ENCODE assay signal across 17 cellular contexts in the genomic region with DNA sequence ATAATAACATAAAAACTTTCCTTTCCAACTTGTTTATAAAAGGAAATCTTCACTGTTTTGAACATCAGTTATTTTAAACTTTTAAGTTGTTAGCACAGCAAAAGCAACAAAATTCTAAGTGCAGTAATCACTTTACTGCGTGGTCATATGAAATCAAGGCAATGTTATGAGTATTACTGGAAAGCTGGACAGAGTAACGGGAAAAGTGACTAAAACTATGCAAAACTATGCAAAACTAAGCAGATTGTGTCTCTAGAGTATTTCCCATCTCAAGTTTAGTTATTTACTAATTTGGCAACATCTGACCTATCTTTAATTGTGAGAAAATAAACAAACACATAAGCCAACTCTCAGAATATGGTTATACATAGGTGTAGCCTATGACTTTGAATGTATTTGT. TPM values are rescaled to one million over a fixed set of nuclear protein-coding genes. Genes with fewer than 3 reads are reported as not detected.
DNase-seq lines count a peak whose midpoint lies in the region; TF ChIP-seq lines count a peak whose summit lies in the region.
"Had no signal": no experiment of that assay in that cellular context is flagged by ENCODE, and none has a peak within 500 bp of the region (broad histone marks: within the 10 kb centered on the region; RNA-seq: fewer than 3 reads in every experiment).

No MANE protein-coding gene starts in this region.

- no peaks in the 10 kb centered on the region for H3K9me3 ChIP-seq in PC-9 (ENCODE audit: insufficient read depth, low read depth)
- H3K9me3 ChIP-seq: HAP-1 had no signal

- CTCF ChIA-PET in PC-9 (lab: Charles Lee) = no interaction called here

- H2AFZ ChIP-seq in PC-9 = 0 out of 2 replicates have a peak overlapping the region, but pooled peaks have one; percentile 8

- POLR2A ChIA-PET in PC-9 (lab: Charles Lee; ENCODE audit: unreplicated experiment) = no interaction called here

- H3K36me3 ChIP-seq in PC-9 (ENCODE audit: low read depth) = no peaks in the 10 kb centered on the region
- H3K36me3 ChIP-seq: HAP-1 had no signal

- no peaks in the 10 kb centered on the region for H3K27me3 ChIP-seq in PC-9 (ENCODE audit: insufficient read depth, low read depth)

- no peaks in the 10 kb centered on the region; the same call in 1 of the 2 replicates for H3K9me2 ChIP-seq in PC-9 (ENCODE audit: insufficient read depth)

- TF ChIP-seq CTCF in PC-9 (conservative IDR thresholded peaks at IDR 0.05) (no peak), fibroblast of villous mesenchyme (IDR thresholded peaks at IDR 0.05; ENCODE audit: insufficient read depth, low read depth, low read length) (no peak)

- no TSS peak for BruUV-seq in PC-9 (replicated peaks; lab: Mats Ljungman, UMichigan)

- intact Hi-C loops in PC-9 (cut with micrococcal nuclease; ENCODE audit: unreplicated experiment) = no loop called here

- H3K27ac ChIP-seq in PC-9 = no peak overlapping the region

- H3F3A ChIP-seq in PC-9 (ENCODE audit: insufficient read depth, low read depth) = no peaks in the 10 kb centered on the region

- no peaks in the 10 kb centered on the region for H4K20me1 ChIP-seq in PC-9 (ENCODE audit: insufficient read depth)

- no peak overlapping the region for H3K4me2 ChIP-seq in PC-9

- no peaks in the 10 kb centered on the region for H3K4me1 ChIP-seq in PC-9 (replicated peaks; ENCODE audit: insufficient read depth)
- H3K4me1 ChIP-seq: HAP-1 had no signal

- H3K79me2 ChIP-seq in PC-9 (ENCODE audit: low read depth) = no peaks in the 10 kb centered on the region

- no peak overlapping the region for H3K4me3 ChIP-seq in PC-9
- H3K4me3 ChIP-seq in fibroblast of villous mesenchyme (ENCODE audit: low read depth, low read length) = no peak overlapping the region
- H3K4me3 ChIP-seq: HAP-1 had no signal

- DNase-seq in PC-9 (no peak), fibroblast of gingiva (ENCODE audit: low read depth) (peak; percentile 77), fibroblast of villous mesenchyme (ENCODE audit: low read depth) (peak; percentile 44), SW480 (ENCODE audit: low spot score) (no peak), NCI-H2227 treated with DMSO at 0.1 percent for 48 hours (lab: John Stamatoyannopoulos, UW) (no peak), retina (no peak)
- DNase-seq: 8988T; C1 segment of cervical spinal cord; Calu3; CD4-positive, alpha-beta memory T cell; COR-L47; DMS53; DMS79 treated with DMSO at 0.1 percent for 48 hours; GF-D8; GOT3; HFFc6 had no signal

RNA-seq across cellular contexts. Expression of a gene that starts 10.9 kb away (rescaled TPM):
- 9.5 and 11.1 TPM in 2 replicates for total RNA-seq in PC-9 (2021)
- total RNA-seq in fibroblast of villous mesenchyme = 0.97 and 1.3 TPM in 2 replicates
- total RNA-seq: HFFc6 had no signal

Comparison
In these comparisons a context has a peak if more than half of its experiments do, and no peak if none do; other contexts are left out.
1. DNase-seq: peak in fibroblast of gingiva (single experiment) and fibroblast of villous mesenchyme (single experiment); none in PC-9 (0 of 2), SW480 (single experiment), NCI-H2227 treated with DMSO at 0.1 percent for 48 hours (single experiment) and retina (single experiment).